ENCODE assay signal across 8 cellular contexts in the genomic region with DNA sequence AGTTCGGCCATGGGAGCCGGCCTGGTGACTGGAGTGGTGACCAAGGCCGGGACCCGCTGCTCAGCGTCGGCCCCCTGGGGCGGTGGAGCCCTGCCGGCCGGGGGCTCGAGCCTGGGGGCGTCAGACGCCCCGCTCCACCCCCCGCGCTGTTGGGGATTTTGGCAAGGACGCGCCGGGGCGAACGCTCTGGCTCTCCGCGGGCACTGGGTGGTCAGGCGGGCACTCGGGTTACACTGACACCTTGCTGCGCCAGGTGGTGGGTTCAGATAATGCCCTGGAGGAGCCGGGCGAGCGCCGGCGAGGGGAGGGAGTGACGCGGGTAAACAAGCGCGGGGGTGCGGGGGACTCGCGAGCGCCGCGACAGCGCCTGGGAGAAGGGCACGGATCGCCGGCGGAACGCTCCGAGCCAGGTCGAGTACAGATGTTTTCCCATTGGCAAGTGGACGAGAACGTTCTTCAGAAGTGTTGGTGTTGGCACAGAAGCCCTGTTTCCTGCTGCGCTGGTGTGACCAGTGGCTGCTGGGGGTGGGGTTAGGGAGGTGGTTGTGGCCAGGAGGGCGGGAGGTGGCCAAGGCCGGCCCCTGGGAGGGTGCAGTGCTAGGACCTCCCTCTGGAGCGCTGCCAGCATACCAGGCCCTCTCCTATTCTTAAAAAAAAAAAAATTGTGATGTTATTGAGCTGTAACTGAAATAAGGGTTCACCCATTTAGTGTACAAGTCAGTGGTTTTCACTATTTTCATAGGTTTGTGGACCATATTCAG. TPM values are rescaled to one million over a fixed set of nuclear protein-coding genes. Genes with fewer than 3 reads are reported as not detected.
DNase-seq lines count a peak whose midpoint lies in the region; ATAC-seq and TF ChIP-seq lines count a peak whose summit lies in the region.

No MANE protein-coding gene starts in this region.

- H3K9ac ChIP-seq in IMR-90 (ENCODE audit: low read depth, low read length), result peak overlapping the region; percentile 79

- H3K4ac ChIP-seq in IMR-90 (ENCODE audit: low read depth, low read length), result peak overlapping the region; percentile 54

- H2BK5ac ChIP-seq in IMR-90 (ENCODE audit: low read depth, low read length, poor library complexity, severe bottlenecking), result peak overlapping the region; percentile 87

- DNase-seq in DMS153 treated with DMSO at 0.1 percent for 48 hours (lab: John Stamatoyannopoulos, UW; ENCODE audit: unreplicated experiment) (peak; percentile 25), IMR-90 (peak; percentile 90), RPMI7951 (ENCODE audit: low read depth) (peak; percentile 91), fibroblast of the aortic adventitia (ENCODE audit: low read depth) (peak; percentile 97)
- peak; percentile 83 for DNase-seq in activated effector memory CD4-positive, alpha-beta T cell treated with Interleukin-2 at 50 U/mL for 16 hours
- DNase-seq in stimulated activated naive CD8-positive, alpha-beta T cell treated with anti-CD3 and anti-CD28 coated beads, Interleukin-15, Interleukin-2, amounts not matched to agents 100 U/mL and 50 U/mL, for 24 hours, result peak; percentile 90

- H3K23ac ChIP-seq in IMR-90 (ENCODE audit: low read depth, low read length), result peak overlapping the region; percentile 81

- BruUV-seq in IMR-90 (replicated peaks; lab: Mats Ljungman, UMichigan), result no TSS peak

- no peak overlapping the region for H4K8ac ChIP-seq in IMR-90 (ENCODE audit: low read depth in 2 of 2, low read length in 2 of 2)

- H3K36me3 ChIP-seq in IMR-90 (ENCODE audit: control insufficient read depth, insufficient read depth, low read length), result peaks cover 41% of the 10 kb centered on the region

- no peak for TF ChIP-seq RAD21 in IMR-90 (IDR thresholded peaks at IDR 0.05; ENCODE audit: low read length)

- no peaks in the 10 kb centered on the region for H3K9me3 ChIP-seq in IMR-90 (ENCODE audit: control insufficient read depth, insufficient read depth, low read length)

- H3K79me1 ChIP-seq in IMR-90 (ENCODE audit: low read depth in 1 of 2, low read length in 2 of 2), result peaks cover 19 to 67% of the 10 kb centered on the region in 2 experiments

- H3K9me1 ChIP-seq in IMR-90 (ENCODE audit: insufficient read depth, low read length), result peaks cover 36% of the 10 kb centered on the region

- in situ Hi-C loops in IMR-90 (cut with MboI; ENCODE audit: low sequenced_read_pairs), result no loop called here

- WGBS in IMR-90 (ENCODE audit: extremely low coverage in 2 of 2, insufficient read length in 1 of 2), 2 experiments, result 0% methylated on average over 30 of the region's 54 CpGs; no CpG with 5 or more reads in 1 of the 2 experiments

- dilution Hi-C loops in IMR-90 (cut with HindIII; ENCODE audit: low sequenced_read_pairs, unreplicated experiment), result no loop called here

- no peak overlapping the region for H3K56ac ChIP-seq in IMR-90 (ENCODE audit: extremely low read depth, insufficient read depth, low read length)

- no peak overlapping the region for H2BK120ac ChIP-seq in IMR-90 (ENCODE audit: low read depth, low read length)

- CTCF ChIA-PET in IMR-90 (lab: Yijun Ruan, JAX), result no interaction called here

- intact Hi-C loops in IMR-90 (cut with micrococcal nuclease), result loop anchor here (5.0 kb wide), 1 partner anchor 199 kb away; the partner anchor contains the start of gene HNRNPH1

- H3K36me3 Mint-ChIP-seq in nephron (ENCODE audit: low read depth), result peaks cover 29% of the 10 kb centered on the region

- POLR2A ChIA-PET in IMR-90 (lab: Charles Lee; ENCODE audit: unreplicated experiment), result no interaction called here

- TF ChIP-seq POLR2A in IMR-90 (IDR thresholded peaks at IDR 0.05; ENCODE audit: low read depth, low read length), result peak; percentile 56

- H3K27ac ChIP-seq in IMR-90 (ENCODE audit: insufficient read depth, low read length), result peak overlapping the region; percentile 90

- no peak overlapping the region for H4K5ac ChIP-seq in IMR-90 (ENCODE audit: low read depth, low read length)

- H3K14ac ChIP-seq in IMR-90 (replicated peaks; ENCODE audit: low read depth, low read length), result peak overlapping the region; percentile 67; the same call in 1 of the 2 replicates

- H2BK15ac ChIP-seq in IMR-90 (ENCODE audit: low read depth, low read length), result no peak overlapping the region

- no peak overlapping the region for H2BK20ac ChIP-seq in IMR-90 (ENCODE audit: low read depth, low read length)

- no peaks in the 10 kb centered on the region for H3K27me3 Mint-ChIP-seq in nephron (ENCODE audit: low read depth)

- peak overlapping the region; percentile 89 for H2AFZ ChIP-seq in IMR-90 (replicated peaks; ENCODE audit: low read length, poor library complexity)

- H3K27ac Mint-ChIP-seq in nephron, result peak overlapping the region; percentile 92 to 98 (median 97)

- 0 out of 2 replicates have a peak overlapping the region, but pooled peaks have one; percentile 63 for H2AK5ac ChIP-seq in IMR-90 (ENCODE audit: low read depth, low read length)

- no peak for TF ChIP-seq CTCF in IMR-90 (conservative IDR thresholded peaks at IDR 0.05; ENCODE audit: low read depth, low read length)
- TF ChIP-seq CTCF in fibroblast of the aortic adventitia (IDR thresholded peaks at IDR 0.05; ENCODE audit: insufficient read depth, low read length), result no peak
- TF ChIP-seq CTCF in nephron (IDR thresholded peaks at IDR 0.05; ENCODE audit: unreplicated experiment in 3 of 3), result no peak

- H2AK9ac ChIP-seq in IMR-90 (replicated peaks; ENCODE audit: low read depth, low read length, poor library complexity), result peak overlapping the region; percentile 99

- peak overlapping the region; percentile 87 for H3K4me3 ChIP-seq in IMR-90 (ENCODE audit: insufficient read depth, low read depth, low read length)
- H3K4me3 ChIP-seq in fibroblast of the aortic adventitia (ENCODE audit: low read depth, low read length), result peak overlapping the region; percentile 95

- H4K20me1 ChIP-seq in IMR-90 (ENCODE audit: insufficient read depth, low read length), result peaks cover 58% of the 10 kb centered on the region

- H3K4me1 Mint-ChIP-seq in nephron, result peaks cover 31% of the 10 kb centered on the region

- H4K91ac ChIP-seq in IMR-90 (ENCODE audit: insufficient read depth, low read depth, low read length), result no peak overlapping the region; the same call in 1 of the 2 replicates

- no peaks in the 10 kb centered on the region for H3K9me3 Mint-ChIP-seq in nephron

- H3K4me3 Mint-ChIP-seq in nephron, result peak overlapping the region; percentile 97 to 98 (median 98)

- ATAC-seq in GM21526 (IDR thresholded peaks at IDR 0.05; ENCODE audit: low FRiP score, unreplicated experiment) (peak; percentile 43), IMR-90 (ENCODE audit: low read depth) (peak; percentile 62)
- peak; percentile 68 for ATAC-seq in stimulated activated naive CD8-positive, alpha-beta T cell treated with anti-CD3 and anti-CD28 coated beads, Interleukin-15, Interleukin-2, amounts not matched to agents 100 U/mL and 50 U/mL, for 24 hours

- H3K27me3 ChIP-seq in IMR-90 (ENCODE audit: control insufficient read depth, insufficient read depth, low read length), result no peaks in the 10 kb centered on the region

- peak overlapping the region; percentile 4; the same call in 1 of the 2 replicates for H3K18ac ChIP-seq in IMR-90 (ENCODE audit: low read depth, low read length)

- peaks cover 39% of the 10 kb centered on the region for H3K4me1 ChIP-seq in IMR-90 (ENCODE audit: control insufficient read depth, insufficient read depth, low read length)

- peak overlapping the region; percentile 95 for H3K4me2 ChIP-seq in IMR-90 (ENCODE audit: low read depth, low read length)

TF ChIP-seq in IMR-90, 13 proteins besides CTCF, POLR2A, EP300 and RAD21:
- TF ChIP-seq BHLHE40 (IDR thresholded peaks at IDR 0.05; ENCODE audit: low read depth, low read length) (no peak), CEBPB (IDR thresholded peaks at IDR 0.05; ENCODE audit: low read depth, low read length) (no peak), FOS (IDR thresholded peaks at IDR 0.05; ENCODE audit: low read depth, low read length) (no peak), MAZ (IDR thresholded peaks at IDR 0.05; ENCODE audit: borderline replicate concordance, low read depth, low read length) (peak; percentile 40; the same call in 1 of the 2 replicates), MXI1 (IDR thresholded peaks at IDR 0.05; ENCODE audit: borderline replicate concordance, low read depth, low read length) (peak; percentile 65), NFE2L2 (IDR thresholded peaks at IDR 0.05; ENCODE audit: low read depth, low read length) (no peak)

RNA-seq across cellular contexts. Expression of gene SQSTM1, which starts 0.8 kb away (rescaled TPM):
- total RNA-seq in IMR-90 (2012; rRNA removed) (168 and 184 TPM in 2 replicates), fibroblast of the aortic adventitia (ENCODE audit: low replicate concordance) (596 and 1,869 TPM in 2 replicates)
- polyA plus RNA-seq in IMR-90 (2012; rRNA removed), result 152 and 201 TPM in 2 replicates
- 153 and 219 TPM in 2 replicates for polyA plus RNA-seq in IMR-90 (2012; cell fraction: cytosol; rRNA removed)
- 377 and 407 TPM in 2 replicates for polyA plus RNA-seq in IMR-90 (2012; cell fraction: nucleus; rRNA removed; ENCODE audit: low replicate concordance)
- total RNA-seq in RPMI7951 (2014; rRNA removed; shearing (Covaris generic)), result 131 and 132 TPM in 2 replicates

RNA-seq across cellular contexts. Expression of gene MGAT4B, which starts 14.8 kb away (rescaled TPM):
- 53.9 and 73.7 TPM in 2 replicates for total RNA-seq in IMR-90 (2012; rRNA removed)
- 155 and 164 TPM in 2 replicates for polyA plus RNA-seq in IMR-90 (2012; rRNA removed)
- polyA plus RNA-seq in IMR-90 (2012; cell fraction: cytosol; rRNA removed), result 148 and 266 TPM in 2 replicates
- polyA plus RNA-seq in IMR-90 (2012; cell fraction: nucleus; rRNA removed; ENCODE audit: low replicate concordance), result 388 and 999 TPM in 2 replicates
- 97.7 and 99.4 TPM in 2 replicates for total RNA-seq in RPMI7951 (2014; rRNA removed; shearing (Covaris generic))
- total RNA-seq in fibroblast of the aortic adventitia (ENCODE audit: low replicate concordance), result 106 and 141 TPM in 2 replicates

RNA-seq across cellular contexts. Expression of gene LTC4S, which starts 27.7 kb away (rescaled TPM):
- not detected in 2 replicates for total RNA-seq in IMR-90 (2012; rRNA removed)
- 0.72 and 1.9 TPM in 2 replicates for polyA plus RNA-seq in IMR-90 (2012; rRNA removed)
- polyA plus RNA-seq in IMR-90 (2012; cell fraction: cytosol; rRNA removed), result 1.3 and 3.2 TPM in 2 replicates
- polyA plus RNA-seq in IMR-90 (2012; cell fraction: nucleus; rRNA removed; ENCODE audit: low replicate concordance), result 2.3 and 12.6 TPM in 2 replicates
- not detected in 2 replicates for total RNA-seq in RPMI7951 (2014; rRNA removed; shearing (Covaris generic))
- total RNA-seq in fibroblast of the aortic adventitia (ENCODE audit: low replicate concordance), result 1.5 and 3.3 TPM in 2 replicates

RNA-seq across cellular contexts. Expression of gene MRNIP, which starts 37.1 kb away (rescaled TPM):
- total RNA-seq in IMR-90 (2012; rRNA removed) (6.6 and 7.2 TPM in 2 replicates), fibroblast of the aortic adventitia (ENCODE audit: low replicate concordance) (3.5 and 11.0 TPM in 2 replicates)
- polyA plus RNA-seq in IMR-90 (2012; rRNA removed), result 20.3 and 24.7 TPM in 2 replicates
- 9.9 and 11.2 TPM in 2 replicates for polyA plus RNA-seq in IMR-90 (2012; cell fraction: cytosol; rRNA removed)
- polyA plus RNA-seq in IMR-90 (2012; cell fraction: nucleus; rRNA removed; ENCODE audit: low replicate concordance), result 140 and 168 TPM in 2 replicates
- total RNA-seq in RPMI7951 (2014; rRNA removed; shearing (Covaris generic)), result 8.8 and 9.3 TPM in 2 replicates

Comparison
In these comparisons a context has a peak if more than half of its experiments do, and no peak if none do; other contexts are left out.
1. Peak in every context shown above with its lines: DNase-seq, ATAC-seq, H3K4me3 ChIP-seq and H3K27ac ChIP-seq.
2. DNase-seq: peak in every context shown above with its lines; median percentile 97 in fibroblast of the aortic adventitia; 91 in RPMI7951; 90 in IMR-90; 90 in stimulated activated naive CD8-positive, alpha-beta T cell treated with anti-CD3 and anti-CD28 coated beads, Interleukin-15, Interleukin-2, amounts not matched to agents 100 U/mL and 50 U/mL, for 24 hours; 83 in activated effector memory CD4-positive, alpha-beta T cell treated with Interleukin-2 at 50 U/mL for 16 hours; 25 in DMS153 treated with DMSO at 0.1 percent for 48 hours.